27 cellular contexts compared by ENCODE assay signal in the genomic region with DNA sequence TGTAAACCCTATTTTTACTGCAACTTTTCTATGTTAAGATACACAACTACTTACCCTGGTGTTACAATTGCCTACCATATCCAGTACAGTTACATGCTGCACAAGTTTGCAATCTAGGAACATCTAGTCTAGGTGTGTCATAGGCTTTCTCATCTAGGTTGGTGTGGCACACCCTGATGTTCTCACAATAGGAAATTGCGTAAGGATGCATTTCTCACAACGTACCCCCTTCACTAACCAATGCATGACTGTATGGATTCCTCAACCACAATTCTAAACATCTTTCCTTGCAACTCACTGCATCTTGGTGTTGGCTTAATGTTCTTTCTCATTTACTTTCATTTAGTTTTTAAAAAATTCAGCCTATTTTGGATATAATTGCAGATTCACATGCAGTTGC. TPM values are rescaled to one million over a fixed set of nuclear protein-coding genes. Genes with fewer than 3 reads are reported as not detected.
DNase-seq lines count a peak whose midpoint lies in the region; FAIRE-seq and TF ChIP-seq lines count a peak whose summit lies in the region.
"Had no signal": no experiment of that assay in that cellular context is flagged by ENCODE, and none has a peak within 500 bp of the region (broad histone marks: within the 10 kb centered on the region; RNA-seq: fewer than 3 reads in every experiment).

No MANE protein-coding gene starts in this region.

- H3K9ac ChIP-seq in neural progenitor cell, result no peak overlapping the region

- H3K9me3 Mint-ChIP-seq in neural progenitor cell (peaks cover 8% of the 10 kb centered on the region), mesothelial cell of epicardium (no peaks in the 10 kb centered on the region)
- H3K9me3 Mint-ChIP-seq: CD4-positive, alpha-beta T cell; dendritic cell treated with granulocyte-macrophage colony-stimulating factor and Interleukin-4, amounts not matched to agents 40 ng/mL and 50 ng/mL, for 4 days; immature natural killer cell had no signal

- H3K4me3 ChIP-seq in NB4 (ENCODE audit: low read depth, low read length), result no peak overlapping the region
- H3K4me3 ChIP-seq in bronchial epithelial cell (ENCODE audit: low read depth, low read length), result no peak overlapping the region
- H3K4me3 ChIP-seq in neural progenitor cell, result no peak overlapping the region
- H3K4me3 ChIP-seq in thyroid gland (replicated peaks in 1 of 3), result no peak overlapping the region
- H3K4me3 ChIP-seq: left ventricle myocardium inferior, mucosa of descending colon, psoas muscle, thoracic aorta had no signal

- TF ChIP-seq POLR2A in NB4 (IDR thresholded peaks at IDR 0.05; ENCODE audit: extremely low read depth, insufficient read length) (no peak), thyroid gland (IDR thresholded peaks at IDR 0.05) (no peak)

- H3K27ac Mint-ChIP-seq in neural progenitor cell, result peak overlapping the region; percentile 13
- H3K27ac Mint-ChIP-seq in mesothelial cell of epicardium, result no peak overlapping the region
- H3K27ac Mint-ChIP-seq: dendritic cell treated with granulocyte-macrophage colony-stimulating factor and Interleukin-4, amounts not matched to agents 40 ng/mL and 50 ng/mL, for 4 days had no signal

- peaks cover 10% of the 10 kb centered on the region for H3K27me3 Mint-ChIP-seq in neural progenitor cell (ENCODE audit: insufficient read depth, low read depth)
- H3K27me3 Mint-ChIP-seq in mesothelial cell of epicardium (ENCODE audit: low read depth), result no peaks in the 10 kb centered on the region
- H3K27me3 Mint-ChIP-seq: CD4-positive, alpha-beta T cell; dendritic cell treated with granulocyte-macrophage colony-stimulating factor and Interleukin-4, amounts not matched to agents 40 ng/mL and 50 ng/mL, for 4 days had no signal

- no peaks in the 10 kb centered on the region for H3K79me2 ChIP-seq in neural progenitor cell (ENCODE audit: low read depth)

- H3K36me3 ChIP-seq in bronchial epithelial cell (ENCODE audit: control insufficient read depth, insufficient read depth, low read length), result no peaks in the 10 kb centered on the region
- H3K36me3 ChIP-seq in neural progenitor cell, result no peaks in the 10 kb centered on the region
- H3K36me3 ChIP-seq in thyroid gland, result no peaks in the 10 kb centered on the region
- H3K36me3 ChIP-seq: thoracic aorta had no signal

- peaks cover 62% of the 10 kb centered on the region for H3K4me1 Mint-ChIP-seq in neural progenitor cell
- H3K4me1 Mint-ChIP-seq in mesothelial cell of epicardium, result peaks cover 2% of the 10 kb centered on the region

- H3F3A ChIP-seq in neural progenitor cell (ENCODE audit: low read depth), result peaks cover 27% of the 10 kb centered on the region

- H3K27me3 ChIP-seq in bronchial epithelial cell (ENCODE audit: control insufficient read depth, insufficient read depth, low read length), result no peaks in the 10 kb centered on the region
- H3K27me3 ChIP-seq in neural progenitor cell, result no peaks in the 10 kb centered on the region
- no peaks in the 10 kb centered on the region for H3K27me3 ChIP-seq in thyroid gland

- H3K27ac ChIP-seq in neural progenitor cell (no peak overlapping the region), thyroid gland (no peak overlapping the region)
- H3K27ac ChIP-seq: left ventricle myocardium inferior, psoas muscle, thoracic aorta had no signal

- no peaks in the 10 kb centered on the region for H4K20me1 ChIP-seq in neural progenitor cell (ENCODE audit: low read depth)

- H3K9me3 ChIP-seq in neural progenitor cell (ENCODE audit: low read depth) (no peaks in the 10 kb centered on the region), thyroid gland (no peaks in the 10 kb centered on the region)
- H3K9me3 ChIP-seq: left ventricle myocardium inferior, mucosa of descending colon, psoas muscle, thoracic aorta had no signal

- H3K36me3 Mint-ChIP-seq in neural progenitor cell (peaks cover 10% of the 10 kb centered on the region), mesothelial cell of epicardium (no peaks in the 10 kb centered on the region)

- H3K4me1 ChIP-seq in neural progenitor cell (peaks cover 34% of the 10 kb centered on the region), thyroid gland (no peaks in the 10 kb centered on the region)
- H3K4me1 ChIP-seq: left ventricle myocardium inferior, psoas muscle had no signal

- WGBS in thyroid gland, 2 donors, result 86 to 90% methylated on average over 2 of the region's 2 CpGs

- TF ChIP-seq CTCF in NB4 (IDR thresholded peaks at IDR 0.05; ENCODE audit: low read depth, low read length), result no peak
- TF ChIP-seq CTCF in bronchial epithelial cell (IDR thresholded peaks at IDR 0.05; ENCODE audit: insufficient read depth, low read length, severe bottlenecking), result no peak
- no peak for TF ChIP-seq CTCF in neural progenitor cell (IDR thresholded peaks at IDR 0.05)
- TF ChIP-seq CTCF in thyroid gland (IDR thresholded peaks at IDR 0.05), result no peak
- TF ChIP-seq CTCF in mesothelial cell of epicardium (IDR thresholded peaks at IDR 0.05; ENCODE audit: unreplicated experiment), result no peak

- intact Hi-C loops in thyroid gland (cut with DNase I), result no loop called here

- H2AFZ ChIP-seq in neural progenitor cell (replicated peaks), result no peak overlapping the region

- DNase-seq in HS-5 (ENCODE audit: low read depth) (peak; percentile 32), NB4 (ENCODE audit: low read depth) (peak; percentile 29), bronchial epithelial cell (ENCODE audit: low read depth) (peak; percentile 97), neural progenitor cell (ENCODE audit: low spot score) (no peak), thyroid gland (no peak), mesothelial cell of epicardium (ENCODE audit: low spot score in 2 of 2, unreplicated experiment in 2 of 2) (no peak), occipital lobe (lab: John Stamatoyannopoulos, UW) (no peak)
- DNase-seq: activated CD4-positive, alpha-beta T cell treated with anti-CD3 and anti-CD28 coated beads for 1 hour; amniotic stem cell; CD4-positive, alpha-beta T cell; DMS53; foreskin melanocyte; immature natural killer cell; left ventricle myocardium inferior; mucosa of descending colon; NCI-H1105; NCI-H2029; NCI-H345; NCI-H774; psoas muscle; SHP77; SW 1271 had no signal

- H3K4me3 Mint-ChIP-seq in neural progenitor cell (no peak overlapping the region), mesothelial cell of epicardium (no peak overlapping the region)
- H3K4me3 Mint-ChIP-seq: CD4-positive, alpha-beta T cell; dendritic cell treated with granulocyte-macrophage colony-stimulating factor and Interleukin-4, amounts not matched to agents 40 ng/mL and 50 ng/mL, for 4 days; immature natural killer cell had no signal

- peak; percentile 93 for FAIRE-seq in bronchial epithelial cell (lab: Jason Lieb, UNC)
- FAIRE-seq: HTR-8/SVneo had no signal

- H3K4me2 ChIP-seq in neural progenitor cell, result no peak overlapping the region

RNA-seq across cellular contexts. Expression of a gene that starts 31.6 kb away (rescaled TPM):
- not detected in 2 replicates for total RNA-seq in bronchial epithelial cell
- total RNA-seq in neural progenitor cell (ENCODE audit: low replicate concordance), result 0.37 TPM in 1 of 2 replicates, not detected in the other
- not detected for total RNA-seq in thyroid gland
- not detected in 3 replicates for total RNA-seq in mesothelial cell of epicardium
- total RNA-seq in occipital lobe, result not detected
- total RNA-seq: CD4-positive, alpha-beta T cell; left ventricle myocardium inferior; mucosa of descending colon; OCI-LY7; psoas muscle; skeletal muscle tissue; thoracic aorta had no signal

Comparison
In these comparisons a context has a peak if more than half of its experiments do, and no peak if none do; other contexts are left out.
1. DNase-seq: peak in HS-5 (single experiment), NB4 (single experiment) and bronchial epithelial cell (single experiment); none in neural progenitor cell (single experiment), thyroid gland (0 of 2), mesothelial cell of epicardium (0 of 2) and occipital lobe (single experiment).